Comparison of ENCODE assay signal across 18 cellular contexts in the genomic region with DNA sequence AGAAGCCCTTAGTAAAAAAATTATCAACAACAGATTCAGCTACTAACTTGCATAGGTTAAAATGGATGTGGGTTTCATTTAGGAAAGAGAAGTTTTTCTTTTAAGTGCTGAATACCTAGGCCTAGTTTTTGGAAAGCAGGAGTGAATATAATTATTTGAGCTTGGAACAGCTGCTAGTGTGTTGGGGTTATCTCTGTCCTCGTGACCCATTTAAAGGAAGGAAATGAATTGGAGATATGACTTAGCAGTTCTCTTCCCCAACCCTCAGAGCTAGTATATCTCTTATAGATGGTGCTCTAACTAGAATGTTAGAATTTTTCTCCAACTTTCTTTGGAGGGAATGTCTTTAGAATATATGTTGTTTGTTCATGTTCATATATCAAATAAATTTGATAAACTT. TPM values are rescaled to one million over a fixed set of nuclear protein-coding genes. Genes with fewer than 3 reads are reported as not detected.
DNase-seq lines count a peak whose midpoint lies in the region; ATAC-seq and TF ChIP-seq lines count a peak whose summit lies in the region.
"Had no signal": no experiment of that assay in that cellular context is flagged by ENCODE, and none has a peak within 500 bp of the region (broad histone marks: within the 10 kb centered on the region; RNA-seq: fewer than 3 reads in every experiment).

No MANE protein-coding gene starts in this region.

- intact Hi-C loops in Right ventricle myocardium superior (cut with DNase I), result loop anchor here (10.0 kb wide), 1 partner anchor 46 kb away; no protein-coding TSS in a partner anchor
- intact Hi-C loops in heart left ventricle (cut with DNase I), result no loop called here
- intact Hi-C loops in dendritic cell treated with granulocyte-macrophage colony-stimulating factor and Interleukin-4, amounts not matched to agents 40 ng/mL and 50 ng/mL, for 4 days (cut with micrococcal nuclease), result loop anchor here (5.0 kb wide), 2 partner anchors 39 to 101 kb away; a partner anchor contains a TSS
- intact Hi-C loops in spleen (cut with DNase I; ENCODE audit: low total_unique reads), result no loop called here

- DNase-seq in Right ventricle myocardium superior, result no peak
- no peak for DNase-seq in heart left ventricle
- DNase-seq in NOMO-1 treated with dmso at 0.1 percent for 144 hours (lab: John Stamatoyannopoulos, UW; ENCODE audit: unreplicated experiment), result peak; percentile 17
- DNase-seq in spleen, result no peak
- no peak for DNase-seq in AG08396 (ENCODE audit: low spot score)
- DNase-seq: activated CD8-positive, alpha-beta T cell treated with anti-CD3 and anti-CD28 coated beads, Interleukin-2, amount 10 ng/mL, durations not matched to agents 7 days and 5 days; CD8-positive, alpha-beta memory T cell; NCI-H1417 treated with DMSO at 0.1 percent for 48 hours; ovary; SK-N-SH; stimulated activated naive CD8-positive, alpha-beta T cell treated with anti-CD3 and anti-CD28 coated beads, Interleukin-15, Interleukin-2, amounts not matched to agents 100 U/mL and 50 U/mL, for 24 hours had no signal

- no peak overlapping the region for H3K4me3 Mint-ChIP-seq in dendritic cell treated with granulocyte-macrophage colony-stimulating factor and Interleukin-4, amounts not matched to agents 40 ng/mL and 50 ng/mL, for 4 days
- H3K4me3 Mint-ChIP-seq: activated CD8-positive, alpha-beta T cell treated with anti-CD3 and anti-CD28 coated beads, Interleukin-2, amount 10 ng/mL, durations not matched to agents 7 days and 5 days; activated T-helper 1 cell treated with anti-CD3 and anti-CD28 coated beads, Interleukin-12 subunit alpha, Interleukin-12 subunit beta, Interleukin-2, Interleukin-4 antibody, amounts not matched to agents 30 ng/mL and 10 ng/mL and 1 ng/mL, durations not matched to agents 14 hours and 24 hours and 36 hours; CD8-positive, alpha-beta memory T cell; IgD-negative memory B cell had no signal

- H3K36me3 ChIP-seq in heart left ventricle (no peaks in the 10 kb centered on the region), spleen (no peaks in the 10 kb centered on the region)
- H3K36me3 ChIP-seq: ovary had no signal

- 3 to 10% (median 6%) methylated on average over 1 of the region's 1 CpG for WGBS in heart left ventricle, 4 donors
- 0 to 13% (median 2%) methylated on average over 1 of the region's 1 CpG for WGBS in spleen, 5 donors

- H3K27me3 Mint-ChIP-seq in dendritic cell treated with granulocyte-macrophage colony-stimulating factor and Interleukin-4, amounts not matched to agents 40 ng/mL and 50 ng/mL, for 4 days, result no peaks in the 10 kb centered on the region

- H3K9me3 ChIP-seq in heart left ventricle, result no peaks in the 10 kb centered on the region
- no peaks in the 10 kb centered on the region for H3K9me3 ChIP-seq in spleen
- H3K9me3 ChIP-seq: A549, ovary, SK-N-SH had no signal

- H3K27ac Mint-ChIP-seq in dendritic cell treated with granulocyte-macrophage colony-stimulating factor and Interleukin-4, amounts not matched to agents 40 ng/mL and 50 ng/mL, for 4 days, result peak overlapping the region; percentile 92
- H3K27ac Mint-ChIP-seq: activated CD8-positive, alpha-beta T cell treated with anti-CD3 and anti-CD28 coated beads, Interleukin-2, amount 10 ng/mL, durations not matched to agents 7 days and 5 days; activated T-helper 1 cell treated with anti-CD3 and anti-CD28 coated beads, Interleukin-12 subunit alpha, Interleukin-12 subunit beta, Interleukin-2, Interleukin-4 antibody, amounts not matched to agents 30 ng/mL and 10 ng/mL and 1 ng/mL, durations not matched to agents 14 hours and 24 hours and 36 hours; CD8-positive, alpha-beta memory T cell; IgD-negative memory B cell had no signal

- peak overlapping the region in 2 of 12 donors; percentile 15 to 73 for H3K27ac ChIP-seq in heart left ventricle
- H3K27ac ChIP-seq in spleen, result peak overlapping the region in 6 of 8 donors; percentile 35 to 73 (median 58)
- H3K27ac ChIP-seq: ovary, VCaP had no signal

- peaks cover 5 to 88% (median 41%) of the 10 kb centered on the region in 12 donors for H3K4me1 ChIP-seq in heart left ventricle
- H3K4me1 ChIP-seq in spleen, result peaks cover 18 to 75% (median 44%) of the 10 kb centered on the region in 6 donors

- no peak for TF ChIP-seq POLR2A in heart left ventricle (IDR thresholded peaks at IDR 0.05)
- no peak for TF ChIP-seq POLR2A in spleen (IDR thresholded peaks at IDR 0.05)

- H3K4me1 Mint-ChIP-seq in dendritic cell treated with granulocyte-macrophage colony-stimulating factor and Interleukin-4, amounts not matched to agents 40 ng/mL and 50 ng/mL, for 4 days (ENCODE audit: low read depth), result peaks cover 82% of the 10 kb centered on the region
- H3K4me1 Mint-ChIP-seq: CD8-positive, alpha-beta memory T cell had no signal

- H3K27me3 ChIP-seq in heart left ventricle (no peaks in the 10 kb centered on the region), spleen (replicated peaks in 1 of 7) (no peaks in the 10 kb centered on the region)
- H3K27me3 ChIP-seq: ovary had no signal

- no peak for TF ChIP-seq CTCF in heart left ventricle (IDR thresholded peaks at IDR 0.05)
- no peak for TF ChIP-seq CTCF in spleen (IDR thresholded peaks at IDR 0.05 in 8 of 11, conservative IDR thresholded peaks at IDR 0.05 in 3 of 11)

- H3K36me3 Mint-ChIP-seq in dendritic cell treated with granulocyte-macrophage colony-stimulating factor and Interleukin-4, amounts not matched to agents 40 ng/mL and 50 ng/mL, for 4 days (ENCODE audit: low read depth), result peaks cover 66% of the 10 kb centered on the region
- H3K36me3 Mint-ChIP-seq: CD8-positive, alpha-beta memory T cell; IgD-negative memory B cell had no signal

- no peak overlapping the region for H3K4me3 ChIP-seq in heart left ventricle
- H3K4me3 ChIP-seq in spleen, result no peak overlapping the region
- H3K4me3 ChIP-seq: A549, ovary had no signal

- H3K9me3 Mint-ChIP-seq in dendritic cell treated with granulocyte-macrophage colony-stimulating factor and Interleukin-4, amounts not matched to agents 40 ng/mL and 50 ng/mL, for 4 days, result no peaks in the 10 kb centered on the region
- H3K9me3 Mint-ChIP-seq: activated T-helper 1 cell treated with anti-CD3 and anti-CD28 coated beads, Interleukin-12 subunit alpha, Interleukin-12 subunit beta, Interleukin-2, Interleukin-4 antibody, amounts not matched to agents 30 ng/mL and 10 ng/mL and 1 ng/mL, durations not matched to agents 14 hours and 24 hours and 36 hours had no signal

- ATAC-seq in Right ventricle myocardium superior (ENCODE audit: poor library complexity) (peak; percentile 35), heart left ventricle (no peak), HG02610 (IDR thresholded peaks at IDR 0.05; ENCODE audit: unreplicated experiment) (no peak), GM19463 (IDR thresholded peaks at IDR 0.05; ENCODE audit: unreplicated experiment) (no peak)
- ATAC-seq: A549; activated CD8-positive, alpha-beta T cell treated with anti-CD3 and anti-CD28 coated beads, Interleukin-2, amount 10 ng/mL, durations not matched to agents 7 days and 5 days; stimulated activated naive CD8-positive, alpha-beta T cell treated with anti-CD3 and anti-CD28 coated beads, Interleukin-15, Interleukin-2, amounts not matched to agents 100 U/mL and 50 U/mL, for 24 hours had no signal

RNA-seq across cellular contexts. Expression of a gene that starts 38.6 kb away (rescaled TPM):
- 8.0 TPM for total RNA-seq in Right ventricle myocardium superior
- total RNA-seq in heart left ventricle, result 10 to 100 TPM in 2 of 9 donors, 1 to 10 TPM in 7; 3.9 to 18.5 (median 6.1) TPM
- polyA plus RNA-seq in heart left ventricle, result 1 to 10 TPM; 2.1 to 4.4 TPM
- total RNA-seq in spleen, result 10 to 100 TPM in 5 of 7 donors, 1 to 10 TPM in 2; 8.1 to 19.8 (median 14.7) TPM
- 1 to 10 TPM in 1 of 3 donors, under 1 TPM in 2; 0.26 to 2.3 (median 0.38) TPM for polyA plus RNA-seq in spleen
- total RNA-seq: activated CD8-positive, alpha-beta T cell treated with anti-CD3 and anti-CD28 coated beads, Interleukin-2, amount 10 ng/mL, durations not matched to agents 7 days and 5 days; activated T-helper 1 cell treated with anti-CD3 and anti-CD28 coated beads, Interleukin-12 subunit alpha, Interleukin-12 subunit beta, Interleukin-2, Interleukin-4 antibody, amounts not matched to agents 30 ng/mL and 10 ng/mL and 1 ng/mL, durations not matched to agents 14 hours and 24 hours and 36 hours; CD8-positive, alpha-beta memory T cell had no signal
- polyA plus RNA-seq: A549; CD8-positive, alpha-beta memory T cell; IgD-negative memory B cell; SK-N-SH had no signal

Comparison
In these comparisons a context has a peak if more than half of its experiments do, and no peak if none do; other contexts are left out.
1. intact Hi-C loops: an anchor here in Right ventricle myocardium superior (10.0 kb wide) and dendritic cell treated with granulocyte-macrophage colony-stimulating factor and Interleukin-4, amounts not matched to agents 40 ng/mL and 50 ng/mL, for 4 days (5.0 kb wide); none called in heart left ventricle and spleen.